Comparison of ENCODE assay signal across 8 cellular contexts in genomic region chr6:129370268-129370916, GRCh38.
DNase-seq lines count a peak whose midpoint lies in the region; ATAC-seq, FAIRE-seq and TF ChIP-seq lines count a peak whose summit lies in the region.

No MANE protein-coding gene starts in this region.

- BruUV-seq in endothelial cell of umbilical vein (replicated peaks; lab: Mats Ljungman, UMichigan): no TSS peak

- no peaks in the 10 kb centered on the region for H3K27me3 ChIP-seq in endothelial cell of umbilical vein (ENCODE audit: control insufficient read depth in 2 of 2, insufficient read depth in 2 of 2, low read length in 2 of 2)
- H3K27me3 ChIP-seq in naive thymus-derived CD4-positive, alpha-beta T cell (ENCODE audit: control insufficient read depth in 2 of 2, insufficient read depth in 2 of 2, low read length in 2 of 2): no peaks in the 10 kb centered on the region
- H3K27me3 ChIP-seq in tibial nerve: no peaks in the 10 kb centered on the region

- H3K27ac Mint-ChIP-seq in CD14-positive monocyte: no peak overlapping the region
- no peak overlapping the region for H3K27ac Mint-ChIP-seq in naive thymus-derived CD4-positive, alpha-beta T cell

- H3K4me1 Mint-ChIP-seq in CD14-positive monocyte: no peaks in the 10 kb centered on the region
- H3K4me1 Mint-ChIP-seq in naive thymus-derived CD4-positive, alpha-beta T cell: peaks cover 0 to 17% (median 9%) of the 10 kb centered on the region in 7 donors

- peaks cover 0 to 6% (median 2%) of the 10 kb centered on the region in 3 donors for H3K27me3 Mint-ChIP-seq in CD14-positive monocyte (ENCODE audit: low read depth in 3 of 3)
- H3K27me3 Mint-ChIP-seq in naive thymus-derived CD4-positive, alpha-beta T cell: peaks cover 0 to 2% (median 0%) of the 10 kb centered on the region in 5 donors

- intact Hi-C loops in CD14-positive monocyte (cut with micrococcal nuclease): loop anchor here in 1 of 2 donors (10.0 kb wide), 1 partner anchor 204 kb away; no protein-coding TSS in a partner anchor
- intact Hi-C loops in endothelial cell of umbilical vein (cut with micrococcal nuclease): loop anchor here (1.0 to 10.0 kb wide), 6 partner anchors 118 to 1633 kb away; no protein-coding TSS in a partner anchor
- intact Hi-C loops in naive thymus-derived CD4-positive, alpha-beta T cell (cut with micrococcal nuclease): loop anchor here (1.0 to 10.0 kb wide), 7 partner anchors 205 to 1816 kb away; no protein-coding TSS in a partner anchor

- no peak for DNase-seq in CD14-positive monocyte (ENCODE audit: low spot score)
- DNase-seq in NCI-H1694 treated with DMSO at 0.1 percent for 48 hours (lab: John Stamatoyannopoulos, UW): peak; percentile 5
- DNase-seq in activated CD4-positive, alpha-beta T cell treated with anti-CD3 and anti-CD28 coated beads, Interleukin-2, amount 50 U/mL, for 48 hours: peak; percentile 39 to 55
- peak; percentile 65 for DNase-seq in endothelial cell of umbilical vein (ENCODE audit: low read depth, low spot score)
- peak in 7 of 9 donors; percentile 3 to 42 (median 29) for DNase-seq in naive thymus-derived CD4-positive, alpha-beta T cell
- DNase-seq in tibial nerve (ENCODE audit: low spot score in 2 of 2): peak in 1 of 2 donors; percentile 68
- DNase-seq in NCI-H226: no peak

- dilution Hi-C loops in endothelial cell of umbilical vein (cut with MboI; ENCODE audit: extremely low pct_ligation_motif_present, low sequenced_read_pairs): no loop called here

- peak; percentile 83 for ATAC-seq in GM21367 (IDR thresholded peaks at IDR 0.05; ENCODE audit: unreplicated experiment)
- peak; percentile 44 for ATAC-seq in naive thymus-derived CD4-positive, alpha-beta T cell

- H3K9me3 ChIP-seq in endothelial cell of umbilical vein (replicated peaks; ENCODE audit: control insufficient read depth, insufficient read depth, low read length) (no peaks in the 10 kb centered on the region), tibial nerve (no peaks in the 10 kb centered on the region)
- no peaks in the 10 kb centered on the region for H3K9me3 ChIP-seq in naive thymus-derived CD4-positive, alpha-beta T cell (ENCODE audit: control insufficient read depth in 2 of 3, low read length in 3 of 3)

- H3K9ac ChIP-seq in endothelial cell of umbilical vein (replicated peaks; ENCODE audit: extremely low read depth, insufficient read depth, low read length): no peak overlapping the region

- no peak for TF ChIP-seq POLR2A in endothelial cell of umbilical vein (IDR thresholded peaks at IDR 0.05; ENCODE audit: low read depth, low read length)
- no peak for TF ChIP-seq POLR2A in tibial nerve (IDR thresholded peaks at IDR 0.05)

- no peaks in the 10 kb centered on the region for H3K79me2 ChIP-seq in endothelial cell of umbilical vein (ENCODE audit: control insufficient read depth, insufficient read depth, low read length)

- no peaks in the 10 kb centered on the region for H4K20me1 ChIP-seq in endothelial cell of umbilical vein (replicated peaks; ENCODE audit: control insufficient read depth, extremely low read depth, insufficient read depth, low read length)

- CTCF ChIA-PET in endothelial cell of umbilical vein (lab: Charles Lee): interaction anchor here (0.5 to 3.9 kb wide), 88 partner anchors 9 to 1764 kb away, joined by 3 to 91 read pairs (median 4); partner anchors contain the start of gene PTPRK
- CTCF ChIA-PET in naive thymus-derived CD4-positive, alpha-beta T cell (lab: Charles Lee): interaction anchor here (0.7 to 1.0 kb wide), 6 partner anchors 10 to 1911 kb away, joined by 3 to 4 read pairs (median 3); partner anchors contain the start of gene KIAA0408

- no peaks in the 10 kb centered on the region for H3K4me1 ChIP-seq in endothelial cell of umbilical vein (ENCODE audit: control insufficient read depth, extremely low read depth, insufficient read depth, low read length)
- H3K4me1 ChIP-seq in naive thymus-derived CD4-positive, alpha-beta T cell (ENCODE audit: control insufficient read depth in 2 of 2, insufficient read depth in 2 of 2, low read length in 2 of 2): peaks cover 0 to 5% of the 10 kb centered on the region in 2 donors
- H3K4me1 ChIP-seq in tibial nerve: peaks cover 0 to 14% (median 0%) of the 10 kb centered on the region in 4 donors

- POLR2A ChIA-PET in endothelial cell of umbilical vein (lab: Charles Lee): no interaction called here
- POLR2A ChIA-PET in naive thymus-derived CD4-positive, alpha-beta T cell (lab: Charles Lee): interaction anchor here (0.5 kb wide), 1 partner anchor 1490 kb away, joined by 3 read pairs; no protein-coding TSS in a partner anchor

- no peaks in the 10 kb centered on the region for H3K36me3 Mint-ChIP-seq in CD14-positive monocyte
- H3K36me3 Mint-ChIP-seq in naive thymus-derived CD4-positive, alpha-beta T cell: no peaks in the 10 kb centered on the region

- no peak overlapping the region for H3K4me3 ChIP-seq in endothelial cell of umbilical vein (replicated peaks in 1 of 3; ENCODE audit: insufficient read depth in 1 of 3, low read depth in 1 of 3, low read length in 3 of 3)
- no peak overlapping the region for H3K4me3 ChIP-seq in naive thymus-derived CD4-positive, alpha-beta T cell (ENCODE audit: low read length)
- no peak overlapping the region for H3K4me3 ChIP-seq in tibial nerve

- no peak for TF ChIP-seq EP300 in tibial nerve (IDR thresholded peaks at IDR 0.05)

- no peaks in the 10 kb centered on the region for H3K36me3 ChIP-seq in endothelial cell of umbilical vein (ENCODE audit: control insufficient read depth in 2 of 2, extremely low read depth in 1 of 2, insufficient read depth in 2 of 2, low read length in 2 of 2)
- no peaks in the 10 kb centered on the region for H3K36me3 ChIP-seq in naive thymus-derived CD4-positive, alpha-beta T cell (ENCODE audit: control insufficient read depth in 2 of 3, insufficient read depth in 3 of 3, low read length in 3 of 3)
- H3K36me3 ChIP-seq in tibial nerve: peaks cover 0 to 43% (median 0%) of the 10 kb centered on the region in 3 donors

- no peak overlapping the region for H3K4me2 ChIP-seq in endothelial cell of umbilical vein (ENCODE audit: insufficient read depth, low read length)

- H3K9me1 ChIP-seq in endothelial cell of umbilical vein (replicated peaks; ENCODE audit: control insufficient read depth, extremely low read depth, insufficient read depth, low read length): no peaks in the 10 kb centered on the region

- H3K27ac ChIP-seq in endothelial cell of umbilical vein (ENCODE audit: insufficient read depth, low read depth, low read length): no peak overlapping the region
- no peak overlapping the region for H3K27ac ChIP-seq in naive thymus-derived CD4-positive, alpha-beta T cell (ENCODE audit: low read depth, low read length)
- H3K27ac ChIP-seq in tibial nerve: peak overlapping the region in 2 of 4 donors; percentile 3 to 13

- H3K4me3 Mint-ChIP-seq in CD14-positive monocyte: no peak overlapping the region
- peak overlapping the region in 6 of 10 donors; percentile 13 to 65 (median 55) for H3K4me3 Mint-ChIP-seq in naive thymus-derived CD4-positive, alpha-beta T cell

- 8 to 9% methylated on average over 9 of the region's 9 CpGs for WGBS in tibial nerve, 2 donors

- peak overlapping the region; percentile 62 for H2AFZ ChIP-seq in endothelial cell of umbilical vein (ENCODE audit: low read depth, low read length)

- FAIRE-seq in endothelial cell of umbilical vein (lab: Jason Lieb, UNC): peak; percentile 82

- TF ChIP-seq CTCF in CD14-positive monocyte (IDR thresholded peaks at IDR 0.05) (peak; percentile 78), endothelial cell of umbilical vein (IDR thresholded peaks at IDR 0.05; ENCODE audit: extremely low read depth in 1 of 2, insufficient read depth in 1 of 2, low read depth in 1 of 2, low read length in 2 of 2) (peak; percentile 42 to 55), tibial nerve (IDR thresholded peaks at IDR 0.05) (peak; percentile 55 to 62 (median 58))

- no peaks in the 10 kb centered on the region for H3K9me3 Mint-ChIP-seq in CD14-positive monocyte
- H3K9me3 Mint-ChIP-seq in naive thymus-derived CD4-positive, alpha-beta T cell: no peaks in the 10 kb centered on the region

TF ChIP-seq in endothelial cell of umbilical vein, 7 proteins besides CTCF, POLR2A, EP300 and RAD21:
- TF ChIP-seq MAX (IDR thresholded peaks at IDR 0.05; ENCODE audit: insufficient read depth, insufficient read length) (no peak), FOS (IDR thresholded peaks at IDR 0.05; ENCODE audit: borderline replicate concordance, insufficient read depth, low read length) (no peak), POLR2AphosphoS5 (IDR thresholded peaks at IDR 0.05; ENCODE audit: insufficient read depth, low read depth, low read length) (no peak), MYC (IDR thresholded peaks at IDR 0.05; ENCODE audit: low read depth, low read length) (no peak), EZH2 (IDR thresholded peaks at IDR 0.05; ENCODE audit: borderline replicate concordance, low read depth, low read length, severe bottlenecking) (no peak), GATA2 (IDR thresholded peaks at IDR 0.05; ENCODE audit: insufficient read depth, insufficient read length, low read depth, low read length) (no peak), JUN (IDR thresholded peaks at IDR 0.05; ENCODE audit: borderline replicate concordance, insufficient read depth, insufficient read length, low read depth) (no peak)

Comparison
In these comparisons a context has a peak if more than half of its experiments do, and no peak if none do; other contexts are left out.
1. DNase-seq: peak in NCI-H1694 treated with DMSO at 0.1 percent for 48 hours (single experiment), activated CD4-positive, alpha-beta T cell treated with anti-CD3 and anti-CD28 coated beads, Interleukin-2, amount 50 U/mL, for 48 hours (2 of 2), endothelial cell of umbilical vein (single experiment) and naive thymus-derived CD4-positive, alpha-beta T cell (7 of 9); none in CD14-positive monocyte (single experiment) and NCI-H226 (single experiment).
2. H3K4me3 Mint-ChIP-seq: peak in naive thymus-derived CD4-positive, alpha-beta T cell (6 of 10); none in CD14-positive monocyte (0 of 2).
3. Peak in every context shown above with its lines, with median percentiles within 50 percentile points of each other: CTCF ChIP-seq.